In the genomic region with DNA sequence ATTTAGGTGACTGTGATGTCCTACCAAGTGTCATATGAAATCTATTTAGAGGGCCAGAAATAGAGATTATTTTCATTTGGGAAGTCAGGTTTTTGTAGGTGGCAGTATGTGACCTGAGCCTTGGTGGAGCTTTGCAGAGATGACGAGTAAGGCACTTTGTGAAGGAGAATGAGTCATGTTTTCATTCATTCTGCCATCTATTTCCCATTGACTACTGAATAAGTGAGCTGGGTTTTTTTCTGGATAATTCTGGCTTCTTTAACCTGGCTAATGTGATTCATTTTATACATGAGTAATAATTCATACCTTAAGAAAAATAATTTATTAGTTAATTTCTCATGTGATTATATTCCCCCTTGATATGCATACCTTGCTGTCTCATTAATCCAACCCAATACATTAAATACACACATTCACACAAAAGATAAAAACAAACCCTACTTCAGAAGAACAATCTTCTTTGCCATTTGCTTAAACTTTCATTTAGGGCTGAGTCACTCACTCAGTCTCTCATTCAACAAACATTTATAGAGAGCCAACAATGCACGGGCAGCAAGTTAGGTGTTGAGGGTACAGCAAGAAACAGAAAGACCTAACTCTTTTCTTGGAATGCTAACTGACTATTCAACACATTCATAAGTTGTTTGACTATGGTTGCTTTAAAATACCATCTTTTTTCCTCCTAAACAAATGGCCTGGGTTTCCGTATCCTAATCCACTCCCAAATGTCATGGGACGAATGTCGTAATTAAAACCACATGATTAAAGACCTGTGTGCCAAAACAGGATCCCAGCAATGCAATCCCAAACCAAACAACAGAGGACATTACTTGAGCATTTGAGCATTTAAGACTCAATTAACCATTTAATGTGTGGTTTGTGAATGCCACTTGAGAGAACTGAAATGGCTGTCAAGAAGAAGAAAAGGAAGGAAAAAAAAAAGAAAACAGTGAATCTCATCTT, we compare ENCODE assay signal across 18 cellular contexts.
DNase-seq lines count a peak whose midpoint lies in the region; ATAC-seq, FAIRE-seq and TF ChIP-seq lines count a peak whose summit lies in the region.
"Had no signal": no experiment of that assay in that cellular context is flagged by ENCODE, and none has a peak within 500 bp of the region (broad histone marks: within the 10 kb centered on the region; RNA-seq: fewer than 3 reads in every experiment).

No MANE protein-coding gene starts in this region.

- no peak overlapping the region for H3K4me3 Mint-ChIP-seq in glutamatergic neuron (ENCODE audit: unreplicated experiment)
- H3K4me3 Mint-ChIP-seq in mesothelial cell of epicardium = no peak overlapping the region
- H3K4me3 Mint-ChIP-seq: activated naive CD8-positive, alpha-beta T cell; activated T-cell treated with anti-CD3 and anti-CD28 coated beads, Interleukin-2, amount 50 U/mL, for 24 hours; central memory CD8-positive, alpha-beta T cell; endodermal cell; stimulated activated naive CD8-positive, alpha-beta T cell treated with anti-CD3 and anti-CD28 coated beads, Interleukin-15, amount 100 ng/mL, for 72 hours had no signal

- H3K27ac Mint-ChIP-seq in glutamatergic neuron (ENCODE audit: unreplicated experiment) (peak overlapping the region; percentile 18), mesothelial cell of epicardium (no peak overlapping the region)
- H3K27ac Mint-ChIP-seq: activated naive CD8-positive, alpha-beta T cell; activated T-cell treated with anti-CD3 and anti-CD28 coated beads, Interleukin-2, amount 50 U/mL, for 24 hours; endodermal cell; stimulated activated naive CD8-positive, alpha-beta T cell treated with anti-CD3 and anti-CD28 coated beads, Interleukin-15, amount 100 ng/mL, for 72 hours had no signal

- H3K4me3 ChIP-seq in HFF-Myc (replicated peaks; ENCODE audit: low read depth, low read length) (no peak overlapping the region), astrocyte of the spinal cord (ENCODE audit: low read depth, low read length) (no peak overlapping the region)
- H3K4me3 ChIP-seq: heart left ventricle, pancreas had no signal

- peaks cover 10% of the 10 kb centered on the region for H3K4me1 Mint-ChIP-seq in glutamatergic neuron (ENCODE audit: low read depth, unreplicated experiment)
- H3K4me1 Mint-ChIP-seq in mesothelial cell of epicardium = peaks cover 11% of the 10 kb centered on the region
- H3K4me1 Mint-ChIP-seq: central memory CD8-positive, alpha-beta T cell; stimulated activated naive CD8-positive, alpha-beta T cell treated with anti-CD3 and anti-CD28 coated beads, Interleukin-15, amount 100 ng/mL, for 72 hours had no signal

- in situ Hi-C loops in astrocyte of the spinal cord (cut with HindIII; ENCODE audit: low sequenced_read_pairs) = no loop called here

- TF ChIP-seq POLR2A in GM12891 (IDR thresholded peaks at IDR 0.05; ENCODE audit: low read depth, low read length) = no peak

- TF ChIP-seq CTCF in HFF-Myc (IDR thresholded peaks at IDR 0.05; ENCODE audit: low read depth, low read length, missing control alignments) (no peak), astrocyte of the spinal cord (IDR thresholded peaks at IDR 0.05; ENCODE audit: low read depth, low read length) (no peak), glutamatergic neuron (IDR thresholded peaks at IDR 0.05; ENCODE audit: partially characterized antibody, unreplicated experiment) (no peak), mesothelial cell of epicardium (IDR thresholded peaks at IDR 0.05; ENCODE audit: unreplicated experiment) (no peak)

- H3K9me3 Mint-ChIP-seq in glutamatergic neuron (ENCODE audit: unreplicated experiment) = peaks cover 3% of the 10 kb centered on the region
- peaks cover 9% of the 10 kb centered on the region for H3K9me3 Mint-ChIP-seq in mesothelial cell of epicardium
- H3K9me3 Mint-ChIP-seq: activated T-cell treated with anti-CD3 and anti-CD28 coated beads, Interleukin-2, amount 50 U/mL, for 24 hours; endodermal cell had no signal

- FAIRE-seq in GM12891 (lab: Jason Lieb, UNC) = no peak
- FAIRE-seq: pancreas had no signal

- H3K36me3 Mint-ChIP-seq in glutamatergic neuron (ENCODE audit: unreplicated experiment) = no peaks in the 10 kb centered on the region
- peaks cover 20% of the 10 kb centered on the region for H3K36me3 Mint-ChIP-seq in mesothelial cell of epicardium
- H3K36me3 Mint-ChIP-seq: activated naive CD8-positive, alpha-beta T cell had no signal

- ATAC-seq in GM21619 (IDR thresholded peaks at IDR 0.05; ENCODE audit: unreplicated experiment) = no peak
- ATAC-seq: pancreas; stimulated activated naive CD8-positive, alpha-beta T cell treated with anti-CD3 and anti-CD28 coated beads, Interleukin-15, amount 100 ng/mL, for 72 hours had no signal

- DNase-seq in AG08395 (ENCODE audit: low spot score) (peak; percentile 27), HFF-Myc (ENCODE audit: extremely low read depth, low read depth) (peak; percentile 19), astrocyte of the spinal cord (ENCODE audit: low read depth, low spot score) (peak; percentile 43), glutamatergic neuron (no peak), amygdala (lab: John Stamatoyannopoulos, UW) (no peak), GM12891 (ENCODE audit: insufficient read length, low spot score) (no peak), mesothelial cell of epicardium (ENCODE audit: low spot score in 2 of 2, unreplicated experiment in 2 of 2) (no peak)
- DNase-seq: activated CD4-positive, alpha-beta T cell treated with anti-CD3 and anti-CD28 coated beads, Interleukin-2, amount 50 U/mL, for 4 hours; activated T-cell treated with anti-CD3 and anti-CD28 coated beads, Interleukin-2, amount 50 U/mL, for 24 hours; COR-L47; endodermal cell; heart left ventricle; NCI-H1930; pancreas; stimulated activated naive CD8-positive, alpha-beta T cell treated with anti-CD3 and anti-CD28 coated beads, Interleukin-15, amount 100 ng/mL, for 72 hours had no signal

- H3K27me3 Mint-ChIP-seq in glutamatergic neuron (ENCODE audit: unreplicated experiment) (no peaks in the 10 kb centered on the region), mesothelial cell of epicardium (ENCODE audit: low read depth) (no peaks in the 10 kb centered on the region)
- H3K27me3 Mint-ChIP-seq: activated naive CD8-positive, alpha-beta T cell; activated T-cell treated with anti-CD3 and anti-CD28 coated beads, Interleukin-2, amount 50 U/mL, for 24 hours; central memory CD8-positive, alpha-beta T cell; stimulated activated naive CD8-positive, alpha-beta T cell treated with anti-CD3 and anti-CD28 coated beads, Interleukin-15, amount 100 ng/mL, for 72 hours had no signal

TF ChIP-seq in GM12891, 5 proteins besides CTCF, POLR2A, EP300 and RAD21:
- no peak for TF ChIP-seq POLR2AphosphoS5 (IDR thresholded peaks at IDR 0.05; ENCODE audit: low read depth, low read length)
- no peak for TF ChIP-seq TAF1 (IDR thresholded peaks at IDR 0.05; ENCODE audit: low read depth, low read length)
- TF ChIP-seq PAX5 (IDR thresholded peaks at IDR 0.05; ENCODE audit: insufficient read depth, low read length, severe bottlenecking) = no peak
- TF ChIP-seq SPI1 (IDR thresholded peaks at IDR 0.05; ENCODE audit: low read depth, low read length) = no peak
- no peak for TF ChIP-seq POU2F2 (IDR thresholded peaks at IDR 0.05; ENCODE audit: low read depth, low read length)

Comparison
In these comparisons a context has a peak if more than half of its experiments do, and no peak if none do; other contexts are left out.
1. DNase-seq: peak in AG08395 (single experiment), HFF-Myc (single experiment) and astrocyte of the spinal cord (single experiment); none in glutamatergic neuron (single experiment), amygdala (0 of 56), GM12891 (single experiment) and mesothelial cell of epicardium (0 of 2).